In the genomic region with DNA sequence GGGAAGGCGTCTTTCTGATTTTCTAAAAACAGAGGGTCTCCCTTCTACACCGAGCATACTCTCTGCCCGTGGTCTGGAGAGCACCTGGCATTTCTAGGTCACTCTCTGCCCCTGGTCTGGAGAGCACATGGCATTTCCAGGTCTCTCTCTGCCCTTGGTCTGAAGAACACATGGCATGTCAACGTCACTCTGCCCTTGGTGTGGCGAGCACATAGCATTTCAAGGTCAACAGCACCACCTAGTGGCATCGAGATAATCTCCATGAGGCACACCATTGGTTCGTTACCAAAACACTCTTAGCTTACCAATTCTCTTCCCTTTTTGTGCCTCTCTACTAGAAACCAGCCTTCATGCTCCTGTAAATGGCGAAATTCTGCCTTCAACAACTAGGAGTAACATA, we compare ENCODE assay signal across 1 cellular context.
TF ChIP-seq lines count a peak whose summit lies in the region.

No MANE protein-coding gene starts in this region.

TF ChIP-seq in K562, 482 proteins besides CTCF, POLR2A, EP300 and RAD21 (continued from another document and continues in another):
- TF ChIP-seq, protein P1, sequence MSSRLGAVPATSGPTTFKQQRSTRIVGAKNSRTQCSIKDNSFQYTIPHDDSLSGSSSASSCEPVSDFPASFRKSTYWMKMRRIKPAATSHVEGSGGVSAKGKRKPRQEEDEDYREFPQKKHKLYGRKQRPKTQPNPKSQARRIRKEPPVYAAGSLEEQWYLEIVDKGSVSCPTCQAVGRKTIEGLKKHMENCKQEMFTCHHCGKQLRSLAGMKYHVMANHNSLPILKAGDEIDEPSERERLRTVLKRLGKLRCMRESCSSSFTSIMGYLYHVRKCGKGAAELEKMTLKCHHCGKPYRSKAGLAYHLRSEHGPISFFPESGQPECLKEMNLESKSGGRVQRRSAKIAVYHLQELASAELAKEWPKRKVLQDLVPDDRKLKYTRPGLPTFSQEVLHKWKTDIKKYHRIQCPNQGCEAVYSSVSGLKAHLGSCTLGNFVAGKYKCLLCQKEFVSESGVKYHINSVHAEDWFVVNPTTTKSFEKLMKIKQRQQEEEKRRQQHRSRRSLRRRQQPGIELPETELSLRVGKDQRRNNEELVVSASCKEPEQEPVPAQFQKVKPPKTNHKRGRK (tag; IDR thresholded peaks at IDR 0.05), result no peak
- TF ChIP-seq MCM3 (IDR thresholded peaks at IDR 0.05) (no peak), JUN (IDR thresholded peaks at IDR 0.05; ENCODE audit: borderline replicate concordance, low read depth, low read length) (no peak), JUN (CRISPR knock-in tag; IDR thresholded peaks at IDR 0.05; ENCODE audit: borderline replicate concordance) (no peak), ZNF175 (CRISPR knock-in tag; IDR thresholded peaks at IDR 0.05; ENCODE audit: low read depth) (no peak), ARID2 (IDR thresholded peaks at IDR 0.05) (0 out of 2 replicates have a peak, but pooled peaks have one; percentile 55), ZNF354B (CRISPR knock-in tag; IDR thresholded peaks at IDR 0.05) (no peak), POLR3A (IDR thresholded peaks at IDR 0.05; ENCODE audit: borderline replicate concordance, extremely low read depth, insufficient read depth, insufficient read length) (no peak), EP400 (IDR thresholded peaks at IDR 0.05) (peak; percentile 30; the same call in 1 of the 2 replicates), ESRRA (IDR thresholded peaks at IDR 0.05; ENCODE audit: borderline replicate concordance, low read depth) (peak; percentile 53), POU5F1 (IDR thresholded peaks at IDR 0.05; ENCODE audit: borderline replicate concordance, low read depth, low read length, partially characterized antibody) (no peak), ZNF121 (CRISPR knock-in tag; conservative IDR thresholded peaks at IDR 0.05) (no peak), TARDBP (IDR thresholded peaks at IDR 0.05) (no peak), NR2C2 (CRISPR knock-in tag; IDR thresholded peaks at IDR 0.05) (no peak), NR2C2 (tag; IDR thresholded peaks at IDR 0.05) (no peak), BRCA1 (IDR thresholded peaks at IDR 0.05) (no peak), BRCA1 (CRISPR knock-in tag; IDR thresholded peaks at IDR 0.05) (no peak), GABPA (tag; conservative IDR thresholded peaks at IDR 0.05; ENCODE audit: low read depth) (no peak), PPARD (CRISPR knock-in tag; IDR thresholded peaks at IDR 0.05) (no peak), ZKSCAN3 (CRISPR knock-in tag; IDR thresholded peaks at IDR 0.05) (no peak), ATF7 (IDR thresholded peaks at IDR 0.05) (0 out of 2 replicates have a peak, but pooled peaks have one; percentile 13), SRSF7 (optimal IDR thresholded peaks at IDR 0.05; ENCODE audit: low read depth, low read length) (no peak), MAZ (CRISPR knock-in tag; conservative IDR thresholded peaks at IDR 0.05 in 1 of 2, IDR thresholded peaks at IDR 0.05 in 1 of 2) (no peak), HDGF (IDR thresholded peaks at IDR 0.05) (0 out of 2 replicates have a peak, but pooled peaks have one; percentile 62), ZNF239 (CRISPR knock-in tag; IDR thresholded peaks at IDR 0.05) (no peak), SUPT5H (IDR thresholded peaks at IDR 0.05) (no peak), ZNF316 (IDR thresholded peaks at IDR 0.05) (no peak)
- TF ChIP-seq, protein P2, sequence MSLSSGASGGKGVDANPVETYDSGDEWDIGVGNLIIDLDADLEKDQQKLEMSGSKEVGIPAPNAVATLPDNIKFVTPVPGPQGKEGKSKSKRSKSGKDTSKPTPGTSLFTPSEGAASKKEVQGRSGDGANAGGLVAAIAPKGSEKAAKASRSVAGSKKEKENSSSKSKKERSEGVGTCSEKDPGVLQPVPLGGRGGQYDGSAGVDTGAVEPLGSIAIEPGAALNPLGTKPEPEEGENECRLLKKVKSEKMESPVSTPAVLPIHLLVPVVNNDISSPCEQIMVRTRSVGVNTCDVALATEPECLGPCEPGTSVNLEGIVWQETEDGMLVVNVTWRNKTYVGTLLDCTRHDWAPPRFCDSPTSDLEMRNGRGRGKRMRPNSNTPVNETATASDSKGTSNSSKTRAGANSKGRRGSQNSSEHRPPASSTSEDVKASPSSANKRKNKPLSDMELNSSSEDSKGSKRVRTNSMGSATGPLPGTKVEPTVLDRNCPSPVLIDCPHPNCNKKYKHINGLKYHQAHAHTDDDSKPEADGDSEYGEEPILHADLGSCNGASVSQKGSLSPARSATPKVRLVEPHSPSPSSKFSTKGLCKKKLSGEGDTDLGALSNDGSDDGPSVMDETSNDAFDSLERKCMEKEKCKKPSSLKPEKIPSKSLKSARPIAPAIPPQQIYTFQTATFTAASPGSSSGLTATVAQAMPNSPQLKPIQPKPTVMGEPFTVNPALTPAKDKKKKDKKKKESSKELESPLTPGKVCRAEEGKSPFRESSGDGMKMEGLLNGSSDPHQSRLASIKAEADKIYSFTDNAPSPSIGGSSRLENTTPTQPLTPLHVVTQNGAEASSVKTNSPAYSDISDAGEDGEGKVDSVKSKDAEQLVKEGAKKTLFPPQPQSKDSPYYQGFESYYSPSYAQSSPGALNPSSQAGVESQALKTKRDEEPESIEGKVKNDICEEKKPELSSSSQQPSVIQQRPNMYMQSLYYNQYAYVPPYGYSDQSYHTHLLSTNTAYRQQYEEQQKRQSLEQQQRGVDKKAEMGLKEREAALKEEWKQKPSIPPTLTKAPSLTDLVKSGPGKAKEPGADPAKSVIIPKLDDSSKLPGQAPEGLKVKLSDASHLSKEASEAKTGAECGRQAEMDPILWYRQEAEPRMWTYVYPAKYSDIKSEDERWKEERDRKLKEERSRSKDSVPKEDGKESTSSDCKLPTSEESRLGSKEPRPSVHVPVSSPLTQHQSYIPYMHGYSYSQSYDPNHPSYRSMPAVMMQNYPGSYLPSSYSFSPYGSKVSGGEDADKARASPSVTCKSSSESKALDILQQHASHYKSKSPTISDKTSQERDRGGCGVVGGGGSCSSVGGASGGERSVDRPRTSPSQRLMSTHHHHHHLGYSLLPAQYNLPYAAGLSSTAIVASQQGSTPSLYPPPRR (CRISPR knock-in tag; IDR thresholded peaks at IDR 0.05; ENCODE audit: borderline replicate concordance), result no peak
- TF ChIP-seq, protein P3, sequence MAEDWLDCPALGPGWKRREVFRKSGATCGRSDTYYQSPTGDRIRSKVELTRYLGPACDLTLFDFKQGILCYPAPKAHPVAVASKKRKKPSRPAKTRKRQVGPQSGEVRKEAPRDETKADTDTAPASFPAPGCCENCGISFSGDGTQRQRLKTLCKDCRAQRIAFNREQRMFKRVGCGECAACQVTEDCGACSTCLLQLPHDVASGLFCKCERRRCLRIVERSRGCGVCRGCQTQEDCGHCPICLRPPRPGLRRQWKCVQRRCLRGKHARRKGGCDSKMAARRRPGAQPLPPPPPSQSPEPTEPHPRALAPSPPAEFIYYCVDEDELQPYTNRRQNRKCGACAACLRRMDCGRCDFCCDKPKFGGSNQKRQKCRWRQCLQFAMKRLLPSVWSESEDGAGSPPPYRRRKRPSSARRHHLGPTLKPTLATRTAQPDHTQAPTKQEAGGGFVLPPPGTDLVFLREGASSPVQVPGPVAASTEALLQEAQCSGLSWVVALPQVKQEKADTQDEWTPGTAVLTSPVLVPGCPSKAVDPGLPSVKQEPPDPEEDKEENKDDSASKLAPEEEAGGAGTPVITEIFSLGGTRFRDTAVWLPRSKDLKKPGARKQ (CRISPR knock-in tag; IDR thresholded peaks at IDR 0.05), result no peak
- TF ChIP-seq, protein P4, sequence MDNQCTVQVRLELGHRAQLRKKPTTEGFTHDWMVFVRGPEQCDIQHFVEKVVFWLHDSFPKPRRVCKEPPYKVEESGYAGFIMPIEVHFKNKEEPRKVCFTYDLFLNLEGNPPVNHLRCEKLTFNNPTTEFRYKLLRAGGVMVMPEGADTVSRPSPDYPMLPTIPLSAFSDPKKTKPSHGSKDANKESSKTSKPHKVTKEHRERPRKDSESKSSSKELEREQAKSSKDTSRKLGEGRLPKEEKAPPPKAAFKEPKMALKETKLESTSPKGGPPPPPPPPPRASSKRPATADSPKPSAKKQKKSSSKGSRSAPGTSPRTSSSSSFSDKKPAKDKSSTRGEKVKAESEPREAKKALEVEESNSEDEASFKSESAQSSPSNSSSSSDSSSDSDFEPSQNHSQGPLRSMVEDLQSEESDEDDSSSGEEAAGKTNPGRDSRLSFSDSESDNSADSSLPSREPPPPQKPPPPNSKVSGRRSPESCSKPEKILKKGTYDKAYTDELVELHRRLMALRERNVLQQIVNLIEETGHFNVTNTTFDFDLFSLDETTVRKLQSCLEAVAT (IDR thresholded peaks at IDR 0.05), result no peak
- TF ChIP-seq, protein P5, sequence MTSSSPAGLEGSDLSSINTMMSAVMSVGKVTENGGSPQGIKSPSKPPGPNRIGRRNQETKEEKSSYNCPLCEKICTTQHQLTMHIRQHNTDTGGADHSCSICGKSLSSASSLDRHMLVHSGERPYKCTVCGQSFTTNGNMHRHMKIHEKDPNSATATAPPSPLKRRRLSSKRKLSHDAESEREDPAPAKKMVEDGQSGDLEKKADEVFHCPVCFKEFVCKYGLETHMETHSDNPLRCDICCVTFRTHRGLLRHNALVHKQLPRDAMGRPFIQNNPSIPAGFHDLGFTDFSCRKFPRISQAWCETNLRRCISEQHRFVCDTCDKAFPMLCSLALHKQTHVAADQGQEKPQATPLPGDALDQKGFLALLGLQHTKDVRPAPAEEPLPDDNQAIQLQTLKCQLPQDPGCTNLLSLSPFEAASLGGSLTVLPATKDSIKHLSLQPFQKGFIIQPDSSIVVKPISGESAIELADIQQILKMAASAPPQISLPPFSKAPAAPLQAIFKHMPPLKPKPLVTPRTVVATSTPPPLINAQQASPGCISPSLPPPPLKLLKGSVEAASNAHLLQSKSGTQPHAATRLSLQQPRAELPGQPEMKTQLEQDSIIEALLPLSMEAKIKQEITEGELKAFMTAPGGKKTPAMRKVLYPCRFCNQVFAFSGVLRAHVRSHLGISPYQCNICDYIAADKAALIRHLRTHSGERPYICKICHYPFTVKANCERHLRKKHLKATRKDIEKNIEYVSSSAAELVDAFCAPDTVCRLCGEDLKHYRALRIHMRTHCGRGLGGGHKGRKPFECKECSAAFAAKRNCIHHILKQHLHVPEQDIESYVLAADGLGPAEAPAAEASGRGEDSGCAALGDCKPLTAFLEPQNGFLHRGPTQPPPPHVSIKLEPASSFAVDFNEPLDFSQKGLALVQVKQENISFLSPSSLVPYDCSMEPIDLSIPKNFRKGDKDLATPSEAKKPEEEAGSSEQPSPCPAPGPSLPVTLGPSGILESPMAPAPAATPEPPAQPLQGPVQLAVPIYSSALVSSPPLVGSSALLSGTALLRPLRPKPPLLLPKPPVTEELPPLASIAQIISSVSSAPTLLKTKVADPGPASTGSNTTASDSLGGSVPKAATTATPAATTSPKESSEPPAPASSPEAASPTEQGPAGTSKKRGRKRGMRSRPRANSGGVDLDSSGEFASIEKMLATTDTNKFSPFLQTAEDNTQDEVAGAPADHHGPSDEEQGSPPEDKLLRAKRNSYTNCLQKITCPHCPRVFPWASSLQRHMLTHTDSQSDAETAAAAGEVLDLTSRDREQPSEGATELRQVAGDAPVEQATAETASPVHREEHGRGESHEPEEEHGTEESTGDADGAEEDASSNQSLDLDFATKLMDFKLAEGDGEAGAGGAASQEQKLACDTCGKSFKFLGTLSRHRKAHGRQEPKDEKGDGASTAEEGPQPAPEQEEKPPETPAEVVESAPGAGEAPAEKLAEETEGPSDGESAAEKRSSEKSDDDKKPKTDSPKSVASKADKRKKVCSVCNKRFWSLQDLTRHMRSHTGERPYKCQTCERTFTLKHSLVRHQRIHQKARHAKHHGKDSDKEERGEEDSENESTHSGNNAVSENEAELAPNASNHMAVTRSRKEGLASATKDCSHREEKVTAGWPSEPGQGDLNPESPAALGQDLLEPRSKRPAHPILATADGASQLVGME (CRISPR knock-in tag; IDR thresholded peaks at IDR 0.05), result no peak
- TF ChIP-seq, protein P6, sequence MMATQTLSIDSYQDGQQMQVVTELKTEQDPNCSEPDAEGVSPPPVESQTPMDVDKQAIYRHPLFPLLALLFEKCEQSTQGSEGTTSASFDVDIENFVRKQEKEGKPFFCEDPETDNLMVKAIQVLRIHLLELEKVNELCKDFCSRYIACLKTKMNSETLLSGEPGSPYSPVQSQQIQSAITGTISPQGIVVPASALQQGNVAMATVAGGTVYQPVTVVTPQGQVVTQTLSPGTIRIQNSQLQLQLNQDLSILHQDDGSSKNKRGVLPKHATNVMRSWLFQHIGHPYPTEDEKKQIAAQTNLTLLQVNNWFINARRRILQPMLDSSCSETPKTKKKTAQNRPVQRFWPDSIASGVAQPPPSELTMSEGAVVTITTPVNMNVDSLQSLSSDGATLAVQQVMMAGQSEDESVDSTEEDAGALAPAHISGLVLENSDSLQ (IDR thresholded peaks at IDR 0.05), result peak; percentile 64
- TF ChIP-seq, protein P7, sequence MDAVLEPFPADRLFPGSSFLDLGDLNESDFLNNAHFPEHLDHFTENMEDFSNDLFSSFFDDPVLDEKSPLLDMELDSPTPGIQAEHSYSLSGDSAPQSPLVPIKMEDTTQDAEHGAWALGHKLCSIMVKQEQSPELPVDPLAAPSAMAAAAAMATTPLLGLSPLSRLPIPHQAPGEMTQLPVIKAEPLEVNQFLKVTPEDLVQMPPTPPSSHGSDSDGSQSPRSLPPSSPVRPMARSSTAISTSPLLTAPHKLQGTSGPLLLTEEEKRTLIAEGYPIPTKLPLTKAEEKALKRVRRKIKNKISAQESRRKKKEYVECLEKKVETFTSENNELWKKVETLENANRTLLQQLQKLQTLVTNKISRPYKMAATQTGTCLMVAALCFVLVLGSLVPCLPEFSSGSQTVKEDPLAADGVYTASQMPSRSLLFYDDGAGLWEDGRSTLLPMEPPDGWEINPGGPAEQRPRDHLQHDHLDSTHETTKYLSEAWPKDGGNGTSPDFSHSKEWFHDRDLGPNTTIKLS (IDR thresholded peaks at IDR 0.05; ENCODE audit: borderline replicate concordance, low read depth), result no peak
- TF ChIP-seq, protein P8, sequence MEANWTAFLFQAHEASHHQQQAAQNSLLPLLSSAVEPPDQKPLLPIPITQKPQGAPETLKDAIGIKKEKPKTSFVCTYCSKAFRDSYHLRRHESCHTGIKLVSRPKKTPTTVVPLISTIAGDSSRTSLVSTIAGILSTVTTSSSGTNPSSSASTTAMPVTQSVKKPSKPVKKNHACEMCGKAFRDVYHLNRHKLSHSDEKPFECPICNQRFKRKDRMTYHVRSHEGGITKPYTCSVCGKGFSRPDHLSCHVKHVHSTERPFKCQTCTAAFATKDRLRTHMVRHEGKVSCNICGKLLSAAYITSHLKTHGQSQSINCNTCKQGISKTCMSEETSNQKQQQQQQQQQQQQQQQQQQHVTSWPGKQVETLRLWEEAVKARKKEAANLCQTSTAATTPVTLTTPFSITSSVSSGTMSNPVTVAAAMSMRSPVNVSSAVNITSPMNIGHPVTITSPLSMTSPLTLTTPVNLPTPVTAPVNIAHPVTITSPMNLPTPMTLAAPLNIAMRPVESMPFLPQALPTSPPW (CRISPR knock-in tag; IDR thresholded peaks at IDR 0.05), result no peak
- TF ChIP-seq, protein P9, sequence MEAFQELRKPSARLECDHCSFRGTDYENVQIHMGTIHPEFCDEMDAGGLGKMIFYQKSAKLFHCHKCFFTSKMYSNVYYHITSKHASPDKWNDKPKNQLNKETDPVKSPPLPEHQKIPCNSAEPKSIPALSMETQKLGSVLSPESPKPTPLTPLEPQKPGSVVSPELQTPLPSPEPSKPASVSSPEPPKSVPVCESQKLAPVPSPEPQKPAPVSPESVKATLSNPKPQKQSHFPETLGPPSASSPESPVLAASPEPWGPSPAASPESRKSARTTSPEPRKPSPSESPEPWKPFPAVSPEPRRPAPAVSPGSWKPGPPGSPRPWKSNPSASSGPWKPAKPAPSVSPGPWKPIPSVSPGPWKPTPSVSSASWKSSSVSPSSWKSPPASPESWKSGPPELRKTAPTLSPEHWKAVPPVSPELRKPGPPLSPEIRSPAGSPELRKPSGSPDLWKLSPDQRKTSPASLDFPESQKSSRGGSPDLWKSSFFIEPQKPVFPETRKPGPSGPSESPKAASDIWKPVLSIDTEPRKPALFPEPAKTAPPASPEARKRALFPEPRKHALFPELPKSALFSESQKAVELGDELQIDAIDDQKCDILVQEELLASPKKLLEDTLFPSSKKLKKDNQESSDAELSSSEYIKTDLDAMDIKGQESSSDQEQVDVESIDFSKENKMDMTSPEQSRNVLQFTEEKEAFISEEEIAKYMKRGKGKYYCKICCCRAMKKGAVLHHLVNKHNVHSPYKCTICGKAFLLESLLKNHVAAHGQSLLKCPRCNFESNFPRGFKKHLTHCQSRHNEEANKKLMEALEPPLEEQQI (IDR thresholded peaks at IDR 0.05), result no peak
